ENCODE assay signal across 8 cellular contexts in the genomic region with DNA sequence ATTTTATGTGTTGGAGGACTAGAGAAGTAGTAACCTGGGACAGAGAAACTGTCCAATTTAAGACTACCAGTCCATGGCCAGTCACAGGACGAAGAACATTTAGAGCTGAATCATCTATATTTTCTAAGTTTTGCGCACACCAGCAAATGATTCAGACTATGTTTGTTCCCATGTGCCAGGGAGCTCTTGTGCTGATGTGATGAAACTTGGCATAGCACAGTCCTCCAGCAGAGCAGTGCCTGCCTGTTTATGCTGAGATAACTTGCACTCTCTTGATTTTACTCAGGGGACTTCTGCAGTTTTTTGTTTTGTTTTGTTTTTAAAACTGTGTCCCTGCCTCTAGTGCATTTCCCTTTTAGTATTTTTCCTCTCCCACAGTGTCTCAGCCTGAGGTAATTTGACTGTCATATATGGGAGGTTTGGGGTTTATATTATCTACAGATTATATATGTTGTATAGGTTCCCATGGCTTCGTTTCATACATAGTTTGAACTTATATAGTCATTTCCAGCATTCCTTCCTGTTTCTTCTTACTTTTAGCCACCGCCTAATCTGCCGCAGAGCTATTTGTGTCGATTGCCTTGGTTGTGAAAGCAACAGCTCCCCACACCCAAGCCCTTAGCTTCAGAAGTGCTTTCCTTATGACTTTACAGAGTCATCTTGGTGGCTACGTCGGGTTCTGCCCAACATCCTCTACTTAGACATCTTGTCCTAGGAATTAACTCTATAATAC. TPM values are rescaled to one million over a fixed set of nuclear protein-coding genes. Genes with fewer than 3 reads are reported as not detected.
DNase-seq lines count a peak whose midpoint lies in the region; ATAC-seq and TF ChIP-seq lines count a peak whose summit lies in the region.
"Had no signal": no experiment of that assay in that cellular context is flagged by ENCODE, and none has a peak within 500 bp of the region (broad histone marks: within the 10 kb centered on the region; RNA-seq: fewer than 3 reads in every experiment).

No MANE protein-coding gene starts in this region.

- no peaks in the 10 kb centered on the region for H3K27me3 ChIP-seq in skeletal muscle tissue (ENCODE audit: control insufficient read depth in 3 of 3, insufficient read depth in 3 of 3, low read length in 3 of 3)
- H3K27me3 ChIP-seq: neutrophil had no signal

- ATAC-seq in GM19328 (IDR thresholded peaks at IDR 0.05; ENCODE audit: unreplicated experiment) (peak; percentile 63), HG02885 (IDR thresholded peaks at IDR 0.05; ENCODE audit: poor library complexity, unreplicated experiment) (peak; percentile 91)

- peak overlapping the region; percentile 63 to 74 (median 73) for H3K9ac ChIP-seq in skeletal muscle tissue (ENCODE audit: low read depth in 1 of 3, low read length in 3 of 3)

- no peaks in the 10 kb centered on the region for H3K9me3 ChIP-seq in skeletal muscle tissue (ENCODE audit: control insufficient read depth in 3 of 3, low read length in 3 of 3)
- H3K9me3 ChIP-seq: neutrophil had no signal

- peaks cover 37 to 47% (median 39%) of the 10 kb centered on the region in 3 donors for H3K4me1 ChIP-seq in skeletal muscle tissue (ENCODE audit: control insufficient read depth in 3 of 3, insufficient read depth in 3 of 3, low read length in 3 of 3)

- H3K27ac ChIP-seq in skeletal muscle tissue (ENCODE audit: low read depth, low read length) = peak overlapping the region; percentile 84
- H3K27ac ChIP-seq: neutrophil had no signal

- no peak for TF ChIP-seq CTCF in fibroblast of mammary gland (conservative IDR thresholded peaks at IDR 0.05; ENCODE audit: control insufficient read depth, insufficient read depth, low read depth, low read length)

- DNase-seq in SKM-1 treated with dmso at 0.1 percent for 144 hours (lab: John Stamatoyannopoulos, UW; ENCODE audit: unreplicated experiment) (peak; percentile 97), fibroblast of mammary gland (ENCODE audit: low read depth) (peak; percentile 74), DMS114 treated with DMSO at 0.1 percent for 48 hours (lab: John Stamatoyannopoulos, UW; ENCODE audit: unreplicated experiment) (no peak), NCI-H2029 (lab: John Stamatoyannopoulos, UW) (no peak)

- no peaks in the 10 kb centered on the region for H3K36me3 ChIP-seq in skeletal muscle tissue (ENCODE audit: control insufficient read depth in 3 of 3, insufficient read depth in 3 of 3, low read length in 3 of 3)
- H3K36me3 ChIP-seq: neutrophil had no signal

- H3K4me3 ChIP-seq in fibroblast of mammary gland (ENCODE audit: control insufficient read depth, low read depth, low read length) (no peak overlapping the region), skeletal muscle tissue (ENCODE audit: low read length in 3 of 3) (peak overlapping the region; percentile 53 to 56 (median 55))

RNA-seq across cellular contexts. Expression of a gene that starts 45.5 kb away (rescaled TPM):
- total RNA-seq in skeletal muscle tissue = 14.1 TPM

Comparison
In these comparisons a context has a peak if more than half of its experiments do, and no peak if none do; other contexts are left out.
1. DNase-seq: peak in SKM-1 treated with dmso at 0.1 percent for 144 hours (single experiment) and fibroblast of mammary gland (single experiment); none in DMS114 treated with DMSO at 0.1 percent for 48 hours (single experiment) and NCI-H2029 (single experiment).